ENCODE assay signal across 15 cellular contexts in the genomic region with DNA sequence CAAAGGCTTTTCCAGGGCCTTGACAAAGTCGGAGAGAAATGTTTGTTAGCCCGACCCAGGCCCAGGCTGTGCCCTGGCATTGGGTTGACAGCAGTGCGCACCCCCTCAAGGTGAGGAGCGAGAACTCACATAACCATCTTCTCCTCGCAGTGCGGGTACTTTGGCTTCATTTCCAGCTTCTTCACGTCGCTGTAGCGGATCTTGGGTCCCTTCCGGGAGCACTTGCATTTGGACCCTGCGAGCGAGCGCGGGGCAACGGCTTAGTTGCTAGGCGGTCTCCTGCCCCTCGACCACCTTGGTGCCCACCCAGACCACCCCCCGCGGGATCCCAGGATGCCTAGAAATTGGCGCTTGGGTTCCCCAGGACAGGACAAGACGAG. TPM values are rescaled to one million over a fixed set of nuclear protein-coding genes. Genes with fewer than 3 reads are reported as not detected.
DNase-seq lines count a peak whose midpoint lies in the region; ATAC-seq, FAIRE-seq and TF ChIP-seq lines count a peak whose summit lies in the region.
"Had no signal": no experiment of that assay in that cellular context is flagged by ENCODE, and none has a peak within 500 bp of the region (broad histone marks: within the 10 kb centered on the region; RNA-seq: fewer than 3 reads in every experiment).

No MANE protein-coding gene starts in this region.

- H3K27ac ChIP-seq in rectal smooth muscle tissue (ENCODE audit: low read depth, low read length), result no peak overlapping the region
- H3K27ac ChIP-seq: upper lobe of right lung had no signal

- no peak overlapping the region for H3K4me3 Mint-ChIP-seq in stimulated activated naive B cell treated with anti-CD40 and anti-IgM and Interleukin-4, amounts not matched to agents 10 μg/mL and 1 μg/mL and 100 μg/mL, for 72 hours
- H3K4me3 Mint-ChIP-seq: B cell had no signal

- H3K4me1 ChIP-seq in iPS-15b (ENCODE audit: control insufficient read depth, insufficient read depth, low read length) (peaks cover 3% of the 10 kb centered on the region), rectal smooth muscle tissue (ENCODE audit: control insufficient read depth, insufficient read depth, low read length) (no peaks in the 10 kb centered on the region)
- H3K4me1 ChIP-seq: upper lobe of right lung had no signal

- H3K9me3 ChIP-seq in iPS-15b (ENCODE audit: control insufficient read depth, insufficient read depth, low read length), result no peaks in the 10 kb centered on the region
- H3K9me3 ChIP-seq: upper lobe of right lung had no signal

- H3K4me1 Mint-ChIP-seq in stimulated activated naive B cell treated with anti-CD40 and anti-IgM and Interleukin-4, amounts not matched to agents 10 μg/mL and 1 μg/mL and 100 μg/mL, for 72 hours, result peaks cover 4 to 6% of the 10 kb centered on the region in 2 donors
- H3K4me1 Mint-ChIP-seq: B cell had no signal

- H3K27me3 Mint-ChIP-seq in stimulated activated naive B cell treated with anti-CD40 and anti-IgM and Interleukin-4, amounts not matched to agents 10 μg/mL and 1 μg/mL and 100 μg/mL, for 72 hours, result peaks cover 52 to 60% of the 10 kb centered on the region in 2 donors

- no peak overlapping the region for H3K9ac ChIP-seq in iPS-15b (ENCODE audit: low read depth, low read length)
- no peak overlapping the region for H3K9ac ChIP-seq in rectal smooth muscle tissue (ENCODE audit: low read length)

- H3K4me3 ChIP-seq in AG09309 (ENCODE audit: control insufficient read depth, low read depth, low read length) (peak overlapping the region; percentile 35), iPS-15b (ENCODE audit: low read depth, low read length) (peak overlapping the region; percentile 71), rectal smooth muscle tissue (ENCODE audit: low read length) (peak overlapping the region; percentile 40)
- H3K4me3 ChIP-seq: upper lobe of right lung had no signal

- no peak for TF ChIP-seq POLR2A in H54 (IDR thresholded peaks at IDR 0.05; ENCODE audit: low read depth, low read length)

- H3K36me3 Mint-ChIP-seq in stimulated activated naive B cell treated with anti-CD40 and anti-IgM and Interleukin-4, amounts not matched to agents 10 μg/mL and 1 μg/mL and 100 μg/mL, for 72 hours, result no peaks in the 10 kb centered on the region

- no peak for FAIRE-seq in H54 (lab: Jason Lieb, UNC)
- FAIRE-seq: GM18507 had no signal

- ATAC-seq in esophagus mucosa, result no peak
- ATAC-seq in stimulated activated naive B cell treated with anti-CD40 and anti-IgM and Interleukin-4, amounts not matched to agents 10 μg/mL and 1 μg/mL and 100 μg/mL, for 72 hours (replicated peaks), result no peak

- no peaks in the 10 kb centered on the region for H3K9me3 Mint-ChIP-seq in stimulated activated naive B cell treated with anti-CD40 and anti-IgM and Interleukin-4, amounts not matched to agents 10 μg/mL and 1 μg/mL and 100 μg/mL, for 72 hours

- TF ChIP-seq CTCF in AG09309 (IDR thresholded peaks at IDR 0.05; ENCODE audit: control insufficient read depth, insufficient read depth, low read depth, low read length, missing control alignments), result no peak

- DNase-seq in AG09309 (ENCODE audit: low read depth), result no peak
- peak; percentile 28 for DNase-seq in astrocyte of the hippocampus (ENCODE audit: low read depth, low spot score)
- no peak for DNase-seq in OCI-M2 (lab: John Stamatoyannopoulos, UW; ENCODE audit: unreplicated experiment)
- DNase-seq in stimulated activated naive B cell treated with anti-CD40 and anti-IgM and Interleukin-4, amounts not matched to agents 10 μg/mL and 1 μg/mL and 100 μg/mL, for 72 hours, result no peak
- DNase-seq in H54 (ENCODE audit: insufficient read length, low spot score), result no peak
- DNase-seq: activated CD4-positive, alpha-beta T cell treated with anti-CD3 and anti-CD28 coated beads for 1 hour; NCI-H2171 had no signal

- H3K36me3 ChIP-seq in iPS-15b (ENCODE audit: control insufficient read depth, insufficient read depth, low read length), result no peaks in the 10 kb centered on the region
- H3K36me3 ChIP-seq in rectal smooth muscle tissue (ENCODE audit: control insufficient read depth, insufficient read depth, low read length), result no peaks in the 10 kb centered on the region
- H3K36me3 ChIP-seq: upper lobe of right lung had no signal

- H3K27ac Mint-ChIP-seq in stimulated activated naive B cell treated with anti-CD40 and anti-IgM and Interleukin-4, amounts not matched to agents 10 μg/mL and 1 μg/mL and 100 μg/mL, for 72 hours, result no peak overlapping the region
- H3K27ac Mint-ChIP-seq: B cell had no signal

- H3K27me3 ChIP-seq in iPS-15b (ENCODE audit: control insufficient read depth, insufficient read depth, low read length), result peaks cover 65% of the 10 kb centered on the region
- H3K27me3 ChIP-seq in rectal smooth muscle tissue (ENCODE audit: control insufficient read depth, insufficient read depth, low read length), result peaks cover 10% of the 10 kb centered on the region

RNA-seq across cellular contexts. Expression of gene CXCL14, which starts 0.5 kb away (rescaled TPM):
- total RNA-seq in esophagus mucosa, result 179 TPM
- total RNA-seq: B cell had no signal

RNA-seq across cellular contexts. Expression of gene NEUROG1, which starts 42.5 kb away (rescaled TPM):
- not detected for total RNA-seq in esophagus mucosa
- total RNA-seq: B cell, cardiac septum, mesenteric fat pad, upper lobe of right lung had no signal
